In the genomic region with DNA sequence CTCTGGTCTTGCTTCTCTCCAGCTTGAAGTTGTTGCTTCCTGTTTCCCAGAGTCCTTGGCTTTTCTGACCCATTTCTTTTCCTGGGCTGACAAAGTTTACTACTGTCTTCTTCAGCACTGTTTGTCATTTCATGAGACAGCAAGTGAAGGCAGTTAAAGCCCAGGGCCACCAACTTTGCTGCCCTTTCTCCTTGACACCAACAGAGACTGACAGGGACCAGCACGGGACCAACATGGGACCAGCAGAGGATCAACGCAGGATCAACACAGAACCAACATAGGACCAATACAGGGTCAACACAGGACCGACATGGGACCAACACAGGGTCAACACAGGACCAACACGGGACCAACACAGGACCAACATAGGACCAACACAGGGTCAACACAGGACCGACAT, we compare ENCODE assay signal across 27 cellular contexts. TPM values are rescaled to one million over a fixed set of nuclear protein-coding genes. Genes with fewer than 3 reads are reported as not detected.
A peak's percentile ranks its signal among the peaks of the same experiment; 100 is the strongest.
DNase-seq lines count a peak whose midpoint lies in the region; ATAC-seq and TF ChIP-seq lines count a peak whose summit lies in the region.
"Had no signal": no experiment of that assay in that cellular context is flagged by ENCODE, and none has a peak within 500 bp of the region (broad histone marks: within the 10 kb centered on the region; RNA-seq: fewer than 3 reads in every experiment).

No MANE protein-coding gene starts in this region.

- peaks cover 14% of the 10 kb centered on the region for H3K27me3 Mint-ChIP-seq in activated CD8-positive, alpha-beta memory T cell treated with anti-CD3 and anti-CD28 coated beads, Interleukin-2, amount 10 ng/mL, durations not matched to agents 7 days and 5 days
- peaks cover 12% of the 10 kb centered on the region for H3K27me3 Mint-ChIP-seq in neural progenitor cell (ENCODE audit: insufficient read depth, low read depth)

- H3K27ac ChIP-seq in mesenchymal stem cell (ENCODE audit: low read length, poor library complexity, severe bottlenecking) (no peak overlapping the region), neural progenitor cell (no peak overlapping the region)
- H3K27ac ChIP-seq: 22Rv1; A549; BLaER1 treated with 17β-estradiol and CSF1 and Interleukin-3, amounts not matched to agents 10 nM and 100 nM; C4-2B had no signal

- peak overlapping the region; percentile 22 for H2AK5ac ChIP-seq in mesenchymal stem cell (ENCODE audit: low read length, severe bottlenecking)

- H2BK120ac ChIP-seq in mesenchymal stem cell (ENCODE audit: low read depth, low read length), result no peak overlapping the region

- CTCF ChIA-PET in activated CD8-positive, alpha-beta memory T cell treated with anti-CD3 and anti-CD28 coated beads, Interleukin-2, amount 10 ng/mL, durations not matched to agents 7 days and 5 days (lab: Charles Lee), result no interaction called here

- H3K9me3 ChIP-seq in mesenchymal stem cell (ENCODE audit: control insufficient read depth, low read length) (no peaks in the 10 kb centered on the region), neural progenitor cell (ENCODE audit: low read depth) (no peaks in the 10 kb centered on the region)
- H3K9me3 ChIP-seq: A549, Caco-2 had no signal

- H3K27ac Mint-ChIP-seq in activated CD8-positive, alpha-beta memory T cell treated with anti-CD3 and anti-CD28 coated beads, Interleukin-2, amount 10 ng/mL, durations not matched to agents 7 days and 5 days, result no peak overlapping the region
- peak overlapping the region; percentile 65 for H3K27ac Mint-ChIP-seq in neural progenitor cell
- H3K27ac Mint-ChIP-seq: B cell; CD4-positive, alpha-beta T cell; CD8-positive, alpha-beta T cell had no signal

- H2BK12ac ChIP-seq in mesenchymal stem cell (ENCODE audit: low read length in 2 of 2), result no peak overlapping the region

- no peak overlapping the region for H2BK5ac ChIP-seq in mesenchymal stem cell (ENCODE audit: low read depth, low read length, poor library complexity, severe bottlenecking)

- no peak overlapping the region for H2BK15ac ChIP-seq in mesenchymal stem cell (ENCODE audit: low read depth, poor library complexity, severe bottlenecking)

- no peak overlapping the region for H3K4me2 ChIP-seq in mesenchymal stem cell (ENCODE audit: low read length, poor library complexity, severe bottlenecking)
- no peak overlapping the region for H3K4me2 ChIP-seq in neural progenitor cell
- H3K4me2 ChIP-seq: A549 had no signal

- H3K23ac ChIP-seq in mesenchymal stem cell (ENCODE audit: low read length in 2 of 2), result no peak overlapping the region

- no peak overlapping the region for H4K91ac ChIP-seq in mesenchymal stem cell (ENCODE audit: low read length)

- H3K36me3 ChIP-seq in mesenchymal stem cell (ENCODE audit: control insufficient read depth in 1 of 2, insufficient read depth in 2 of 2, low read depth in 1 of 2, low read length in 2 of 2) (no peaks in the 10 kb centered on the region), neural progenitor cell (no peaks in the 10 kb centered on the region)
- H3K36me3 ChIP-seq: BLaER1 treated with 17β-estradiol and CSF1 and Interleukin-3, amounts not matched to agents 10 nM and 100 nM had no signal

- WGBS in mesenchymal stem cell, result 75% methylated on average over 5 of the region's 5 CpGs

- no peak overlapping the region for H4K8ac ChIP-seq in mesenchymal stem cell (ENCODE audit: low read length)

- no peaks in the 10 kb centered on the region for H3K79me2 ChIP-seq in neural progenitor cell (ENCODE audit: low read depth)

- H3K79me1 ChIP-seq in mesenchymal stem cell (replicated peaks; ENCODE audit: low read length, poor library complexity, severe bottlenecking), result no peaks in the 10 kb centered on the region

- peak; percentile 9 for DNase-seq in activated CD8-positive, alpha-beta memory T cell treated with anti-CD3 and anti-CD28 coated beads, Interleukin-2, amount 10 ng/mL, durations not matched to agents 7 days and 5 days
- no peak for DNase-seq in activated CD8-positive, alpha-beta memory T cell treated with anti-CD3 and anti-CD28 coated beads, Interleukin-2, amount 50 U/mL, for 48 hours
- DNase-seq in mesenchymal stem cell, result no peak
- no peak for DNase-seq in neural progenitor cell (ENCODE audit: low spot score)
- DNase-seq in putamen (ENCODE audit: low spot score), result no peak
- DNase-seq: AML-193; Caco-2; Calu3; CD4-positive, alpha-beta T cell; CD8-positive, alpha-beta T cell; DMS 273 treated with DMSO at 0.1 percent for 48 hours; DMS153; DMS53; DMS79; DND-41; EL; GDM1 had no signal

- TF ChIP-seq CTCF in neural progenitor cell (IDR thresholded peaks at IDR 0.05), result no peak

- H3K14ac ChIP-seq in mesenchymal stem cell (ENCODE audit: low read length in 2 of 2), result no peak overlapping the region

- peaks cover 13% of the 10 kb centered on the region for H3K4me1 Mint-ChIP-seq in activated CD8-positive, alpha-beta memory T cell treated with anti-CD3 and anti-CD28 coated beads, Interleukin-2, amount 10 ng/mL, durations not matched to agents 7 days and 5 days
- H3K4me1 Mint-ChIP-seq in neural progenitor cell, result peaks cover 5% of the 10 kb centered on the region

- H3K4me1 ChIP-seq in mesenchymal stem cell (ENCODE audit: control insufficient read depth, insufficient read depth, low read depth, low read length), result peaks cover 20% of the 10 kb centered on the region
- H3K4me1 ChIP-seq in neural progenitor cell, result no peaks in the 10 kb centered on the region
- H3K4me1 ChIP-seq: Caco-2 had no signal

- H3K4me3 ChIP-seq in mesenchymal stem cell (ENCODE audit: insufficient read depth in 1 of 2, low read depth in 1 of 2, low read length in 2 of 2), result no peak overlapping the region
- no peak overlapping the region for H3K4me3 ChIP-seq in neural progenitor cell
- H3K4me3 ChIP-seq: A549; BLaER1 treated with 17β-estradiol and CSF1 and Interleukin-3, amounts not matched to agents 10 nM and 100 nM; GM12878 had no signal

- H3K27me3 ChIP-seq in mesenchymal stem cell (ENCODE audit: control insufficient read depth in 1 of 2, insufficient read depth in 1 of 2, low read length in 2 of 2) (peaks cover 6 to 45% of the 10 kb centered on the region in 2 experiments), neural progenitor cell (peaks cover 3% of the 10 kb centered on the region)
- H3K27me3 ChIP-seq: BLaER1 treated with 17β-estradiol and CSF1 and Interleukin-3, amounts not matched to agents 10 nM and 100 nM had no signal

- H2AFZ ChIP-seq in mesenchymal stem cell (ENCODE audit: low read depth, low read length), result no peak overlapping the region
- H2AFZ ChIP-seq in neural progenitor cell (replicated peaks), result no peak overlapping the region

- H3K4me3 Mint-ChIP-seq in activated CD8-positive, alpha-beta memory T cell treated with anti-CD3 and anti-CD28 coated beads, Interleukin-2, amount 10 ng/mL, durations not matched to agents 7 days and 5 days, result no peak overlapping the region
- no peak overlapping the region for H3K4me3 Mint-ChIP-seq in neural progenitor cell
- H3K4me3 Mint-ChIP-seq: B cell; CD4-positive, alpha-beta T cell; CD8-positive, alpha-beta T cell had no signal

- no peak overlapping the region for H3K18ac ChIP-seq in mesenchymal stem cell (ENCODE audit: low read depth in 1 of 2, low read length in 2 of 2)

- H3K36me3 Mint-ChIP-seq in activated CD8-positive, alpha-beta memory T cell treated with anti-CD3 and anti-CD28 coated beads, Interleukin-2, amount 10 ng/mL, durations not matched to agents 7 days and 5 days, result no peaks in the 10 kb centered on the region
- H3K36me3 Mint-ChIP-seq in neural progenitor cell, result no peaks in the 10 kb centered on the region
- H3K36me3 Mint-ChIP-seq: CD8-positive, alpha-beta T cell had no signal

- no peak overlapping the region for H3K4ac ChIP-seq in mesenchymal stem cell (ENCODE audit: low read depth in 1 of 2, low read length in 2 of 2)

- H3K9ac ChIP-seq in mesenchymal stem cell (ENCODE audit: low read length) (no peak overlapping the region), neural progenitor cell (no peak overlapping the region)
- H3K9ac ChIP-seq: BLaER1 treated with 17β-estradiol and CSF1 and Interleukin-3, amounts not matched to agents 10 nM and 100 nM had no signal

- no peaks in the 10 kb centered on the region for H4K20me1 ChIP-seq in neural progenitor cell (ENCODE audit: low read depth)
- H4K20me1 ChIP-seq: BLaER1 treated with 17β-estradiol and CSF1 and Interleukin-3, amounts not matched to agents 10 nM and 100 nM had no signal

- H3F3A ChIP-seq in neural progenitor cell (ENCODE audit: low read depth), result no peaks in the 10 kb centered on the region

- no peak for ATAC-seq in activated CD8-positive, alpha-beta memory T cell treated with anti-CD3 and anti-CD28 coated beads, Interleukin-2, amount 10 ng/mL, durations not matched to agents 7 days and 5 days
- no peak for ATAC-seq in GM19328 (IDR thresholded peaks at IDR 0.05; ENCODE audit: unreplicated experiment)
- ATAC-seq: A549; CD8-positive, alpha-beta T cell; GM12878 had no signal

- H3K9me3 Mint-ChIP-seq in activated CD8-positive, alpha-beta memory T cell treated with anti-CD3 and anti-CD28 coated beads, Interleukin-2, amount 10 ng/mL, durations not matched to agents 7 days and 5 days (ENCODE audit: low read depth), result no peaks in the 10 kb centered on the region
- H3K9me3 Mint-ChIP-seq in neural progenitor cell, result peaks cover 5% of the 10 kb centered on the region
- H3K9me3 Mint-ChIP-seq: CD4-positive, alpha-beta T cell; CD8-positive, alpha-beta T cell had no signal

RNA-seq across cellular contexts. Expression of a gene that starts 34.9 kb away (rescaled TPM):
- total RNA-seq in activated CD8-positive, alpha-beta memory T cell treated with anti-CD3 and anti-CD28 coated beads, Interleukin-2, amount 10 ng/mL, durations not matched to agents 7 days and 5 days, result 1 to 10 TPM; 1.2 to 3.2 TPM
- 2.9 TPM for polyA plus RNA-seq in mesenchymal stem cell (2013, experiment 1 of 2)
- polyA plus RNA-seq in mesenchymal stem cell (2013, experiment 2 of 2), result 3.2 TPM
- total RNA-seq in neural progenitor cell (ENCODE audit: low replicate concordance), result 3.4 and 3.7 TPM in 2 replicates
- total RNA-seq: A172, Caco-2, Calu3, Daoy, G401, GM12878 had no signal
- polyA plus RNA-seq: GM12878 had no signal
